In the genomic region with DNA sequence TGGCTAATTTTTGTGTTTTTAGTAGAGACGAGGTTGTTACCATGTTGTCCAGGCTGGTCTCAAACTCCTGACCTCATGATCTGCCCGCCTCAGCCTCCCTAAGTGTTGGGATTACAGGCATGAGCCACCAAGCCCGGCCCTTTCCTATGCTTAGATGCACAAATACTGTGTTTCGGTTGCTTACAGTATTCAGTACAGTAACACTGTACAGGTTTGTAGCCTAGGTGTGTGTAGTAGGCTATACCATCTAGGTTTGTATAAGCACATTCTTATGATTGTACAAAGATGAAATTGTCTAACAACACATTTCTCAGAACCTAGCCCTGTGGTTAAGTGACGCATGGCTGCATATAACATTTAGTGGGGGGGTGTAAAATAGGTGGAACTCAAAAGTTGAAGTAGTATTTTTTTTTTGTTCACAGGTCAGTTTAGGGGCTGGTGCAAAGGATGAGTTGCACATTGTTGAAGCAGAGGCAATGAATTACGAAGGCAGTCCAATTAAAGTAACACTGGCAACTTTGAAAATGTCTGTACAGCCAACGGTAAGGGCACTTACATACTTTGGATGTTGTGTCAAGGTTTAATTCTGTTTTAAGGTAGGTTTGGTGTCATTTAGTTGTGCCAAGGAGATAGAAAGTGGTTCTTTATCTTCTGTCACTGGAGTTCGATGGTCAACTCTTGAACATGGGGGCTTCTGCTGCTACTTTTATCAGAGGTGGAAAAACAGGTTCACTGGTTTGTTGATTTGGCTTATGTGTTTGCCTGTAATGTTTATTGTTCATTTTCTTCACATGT, we compare ENCODE assay signal across 9 cellular contexts. TPM values are rescaled to one million over a fixed set of nuclear protein-coding genes. Genes with fewer than 3 reads are reported as not detected.
DNase-seq lines count a peak whose midpoint lies in the region; ATAC-seq and TF ChIP-seq lines count a peak whose summit lies in the region.
"Had no signal": no experiment of that assay in that cellular context is flagged by ENCODE, and none has a peak within 500 bp of the region (broad histone marks: within the 10 kb centered on the region; RNA-seq: fewer than 3 reads in every experiment).

No MANE protein-coding gene starts in this region.

- H2AK5ac ChIP-seq in mesenchymal stem cell (ENCODE audit: low read length, severe bottlenecking): no peak overlapping the region

- peak overlapping the region; percentile 73 for H3K4me2 ChIP-seq in mesenchymal stem cell (ENCODE audit: low read length, poor library complexity, severe bottlenecking)

- no peak overlapping the region for H2BK15ac ChIP-seq in mesenchymal stem cell (ENCODE audit: low read depth, poor library complexity, severe bottlenecking)

- DNase-seq in CD4-positive, CD25-positive, alpha-beta regulatory T cell: peak in 1 of 3 donors; percentile 76
- DNase-seq in HFFc6 (no peak), mesenchymal stem cell (peak; percentile 1), iPS-NIHi7 (ENCODE audit: extremely low spot score) (no peak), NCI-H2196 treated with DMSO at 0.1 percent for 48 hours (lab: John Stamatoyannopoulos, UW; ENCODE audit: unreplicated experiment) (no peak), Kasumi-1 (lab: John Stamatoyannopoulos, UW) (no peak), NCI-H82 treated with DMSO at 0.1 percent for 48 hours (lab: John Stamatoyannopoulos, UW; ENCODE audit: unreplicated experiment) (no peak)
- DNase-seq: NK-92 treated with Interleukin-12 subunit alpha and Interleukin-12 subunit beta, amount 100 ng/mL, for 24 hours had no signal

- H4K8ac ChIP-seq in mesenchymal stem cell (ENCODE audit: low read length): no peak overlapping the region

- H3K18ac ChIP-seq in mesenchymal stem cell (ENCODE audit: low read depth in 1 of 2, low read length in 2 of 2): no peak overlapping the region

- H2BK120ac ChIP-seq in mesenchymal stem cell (ENCODE audit: low read depth, low read length): no peak overlapping the region

- peaks cover 0 to 2% (median 0%) of the 10 kb centered on the region in 7 donors for H3K9me3 Mint-ChIP-seq in CD4-positive, CD25-positive, alpha-beta regulatory T cell
- H3K9me3 Mint-ChIP-seq in HFFc6: peaks cover 17% of the 10 kb centered on the region
- H3K9me3 Mint-ChIP-seq in activated naive CD8-positive, alpha-beta T cell (ENCODE audit: low read depth): no peaks in the 10 kb centered on the region

- H3K4me3 ChIP-seq in CD4-positive, CD25-positive, alpha-beta regulatory T cell (ENCODE audit: low read depth, low read length): peak overlapping the region; percentile 60
- H3K4me3 ChIP-seq in mesenchymal stem cell (ENCODE audit: insufficient read depth in 1 of 2, low read depth in 1 of 2, low read length in 2 of 2): peak overlapping the region in 1 of 2 experiments; percentile 94

- 86% methylated on average over 7 of the region's 8 CpGs for WGBS in mesenchymal stem cell

- H2BK5ac ChIP-seq in mesenchymal stem cell (ENCODE audit: low read depth, low read length, poor library complexity, severe bottlenecking): no peak overlapping the region

- peaks cover 13% of the 10 kb centered on the region for H3K27me3 Mint-ChIP-seq in CD4-positive, CD25-positive, alpha-beta regulatory T cell
- peaks cover 18% of the 10 kb centered on the region for H3K27me3 Mint-ChIP-seq in HFFc6 (ENCODE audit: insufficient read depth)
- H3K27me3 Mint-ChIP-seq in activated naive CD8-positive, alpha-beta T cell: no peaks in the 10 kb centered on the region

- no peak overlapping the region for H3K4ac ChIP-seq in mesenchymal stem cell (ENCODE audit: low read depth in 1 of 2, low read length in 2 of 2)

- H3K9me3 ChIP-seq in CD4-positive, CD25-positive, alpha-beta regulatory T cell (ENCODE audit: control insufficient read depth in 2 of 2, low read length in 2 of 2): no peaks in the 10 kb centered on the region
- no peaks in the 10 kb centered on the region for H3K9me3 ChIP-seq in mesenchymal stem cell (ENCODE audit: control insufficient read depth, low read length)

- peaks cover 51% of the 10 kb centered on the region for H3K36me3 ChIP-seq in CD4-positive, CD25-positive, alpha-beta regulatory T cell (ENCODE audit: control insufficient read depth, insufficient read depth, low read length)
- peaks cover 22 to 62% of the 10 kb centered on the region in 2 experiments for H3K36me3 ChIP-seq in mesenchymal stem cell (ENCODE audit: control insufficient read depth in 1 of 2, insufficient read depth in 2 of 2, low read depth in 1 of 2, low read length in 2 of 2)

- peak overlapping the region; percentile 95 for H3K9ac ChIP-seq in mesenchymal stem cell (ENCODE audit: low read length)

- H3K14ac ChIP-seq in mesenchymal stem cell (ENCODE audit: low read length in 2 of 2): no peak overlapping the region

- H3K27ac ChIP-seq in CD4-positive, CD25-positive, alpha-beta regulatory T cell (ENCODE audit: insufficient read depth, low read length, poor library complexity, severe bottlenecking): no peak overlapping the region
- no peak overlapping the region for H3K27ac ChIP-seq in mesenchymal stem cell (ENCODE audit: low read length, poor library complexity, severe bottlenecking)

- H3K4me3 Mint-ChIP-seq in CD4-positive, CD25-positive, alpha-beta regulatory T cell: peak overlapping the region; percentile 70 to 99 (median 96)
- peak overlapping the region; percentile 96 for H3K4me3 Mint-ChIP-seq in HFFc6
- H3K4me3 Mint-ChIP-seq in activated naive CD8-positive, alpha-beta T cell: peak overlapping the region; percentile 97

- H3K23ac ChIP-seq in mesenchymal stem cell (ENCODE audit: low read length in 2 of 2): no peak overlapping the region

- H2AFZ ChIP-seq in mesenchymal stem cell (ENCODE audit: low read depth, low read length): no peak overlapping the region

- H3K4me1 Mint-ChIP-seq in CD4-positive, CD25-positive, alpha-beta regulatory T cell: peaks cover 31 to 77% (median 55%) of the 10 kb centered on the region in 4 donors
- peaks cover 53% of the 10 kb centered on the region for H3K4me1 Mint-ChIP-seq in HFFc6 (ENCODE audit: low read depth)
- H3K4me1 Mint-ChIP-seq in activated naive CD8-positive, alpha-beta T cell (ENCODE audit: low read depth): peaks cover 54% of the 10 kb centered on the region

- no peak overlapping the region for H4K91ac ChIP-seq in mesenchymal stem cell (ENCODE audit: low read length)

- ATAC-seq in CD4-positive, CD25-positive, alpha-beta regulatory T cell (ENCODE audit: low read depth in 2 of 2): no peak

- H3K27me3 ChIP-seq in CD4-positive, CD25-positive, alpha-beta regulatory T cell (ENCODE audit: control insufficient read depth, insufficient read depth, low read length): no peaks in the 10 kb centered on the region
- H3K27me3 ChIP-seq in mesenchymal stem cell (ENCODE audit: control insufficient read depth in 1 of 2, insufficient read depth in 1 of 2, low read length in 2 of 2): no peaks in the 10 kb centered on the region

- no peak for TF ChIP-seq CTCF in HFFc6 (IDR thresholded peaks at IDR 0.05)

- H3K79me1 ChIP-seq in mesenchymal stem cell (replicated peaks; ENCODE audit: low read length, poor library complexity, severe bottlenecking): peaks cover 3% of the 10 kb centered on the region

- peaks cover 42% of the 10 kb centered on the region for H3K36me3 Mint-ChIP-seq in CD4-positive, CD25-positive, alpha-beta regulatory T cell
- peaks cover 62% of the 10 kb centered on the region for H3K36me3 Mint-ChIP-seq in HFFc6 (ENCODE audit: low read depth)
- H3K36me3 Mint-ChIP-seq in activated naive CD8-positive, alpha-beta T cell: peaks cover 42% of the 10 kb centered on the region

- peak overlapping the region; percentile 65 to 83 (median 75) for H3K27ac Mint-ChIP-seq in CD4-positive, CD25-positive, alpha-beta regulatory T cell
- H3K27ac Mint-ChIP-seq in HFFc6: peak overlapping the region; percentile 46
- peak overlapping the region; percentile 100 for H3K27ac Mint-ChIP-seq in activated naive CD8-positive, alpha-beta T cell

- H2BK12ac ChIP-seq in mesenchymal stem cell (ENCODE audit: low read length in 2 of 2): no peak overlapping the region

- H3K4me1 ChIP-seq in CD4-positive, CD25-positive, alpha-beta regulatory T cell (ENCODE audit: control insufficient read depth, insufficient read depth, low read length, poor library complexity, severe bottlenecking): peaks cover 55% of the 10 kb centered on the region
- peaks cover 12% of the 10 kb centered on the region for H3K4me1 ChIP-seq in mesenchymal stem cell (ENCODE audit: control insufficient read depth, insufficient read depth, low read depth, low read length)

RNA-seq across cellular contexts. Expression of a gene that starts 3.4 kb away (rescaled TPM):
- total RNA-seq in CD4-positive, CD25-positive, alpha-beta regulatory T cell: 813 TPM
- polyA plus RNA-seq in CD4-positive, CD25-positive, alpha-beta regulatory T cell: 100 to 1,000 TPM; 624 to 811 (median 766) TPM
- 1,000 to 10,000 TPM; 1,557 to 2,328 (median 1,897) TPM for total RNA-seq in HFFc6 (2021; fragmentation: NEBNext Ultra II Directional; extraction: Animal tissue kit (Norgen Biotek cat#: 25700))
- 1,355 TPM for polyA plus RNA-seq in mesenchymal stem cell (2013, experiment 1 of 2)
- 1,330 TPM for polyA plus RNA-seq in mesenchymal stem cell (2013, experiment 2 of 2)

RNA-seq across cellular contexts. Expression of a gene that starts 28.4 kb away (rescaled TPM):
- total RNA-seq in CD4-positive, CD25-positive, alpha-beta regulatory T cell: 0.57 TPM
- under 1 TPM in 1 of 4 donors, not detected in 3; 0.18 TPM for polyA plus RNA-seq in CD4-positive, CD25-positive, alpha-beta regulatory T cell
- under 1 TPM in 2 of 6 experiments, not detected in 4; 0.16 to 0.17 TPM for total RNA-seq in HFFc6 (2021; fragmentation: NEBNext Ultra II Directional; extraction: Animal tissue kit (Norgen Biotek cat#: 25700))
- 0.12 TPM for polyA plus RNA-seq in mesenchymal stem cell (2013, experiment 1 of 2)
- polyA plus RNA-seq in mesenchymal stem cell (2013, experiment 2 of 2): 0.04 TPM

Comparison
In these comparisons a context has a peak if more than half of its experiments do, and no peak if none do; other contexts are left out.
1. H3K27ac Mint-ChIP-seq: peak in every context shown above with its lines; median percentile 100 in activated naive CD8-positive, alpha-beta T cell; 75 in CD4-positive, CD25-positive, alpha-beta regulatory T cell; 46 in HFFc6.